1 cellular context compared by ENCODE assay signal in the genomic region with DNA sequence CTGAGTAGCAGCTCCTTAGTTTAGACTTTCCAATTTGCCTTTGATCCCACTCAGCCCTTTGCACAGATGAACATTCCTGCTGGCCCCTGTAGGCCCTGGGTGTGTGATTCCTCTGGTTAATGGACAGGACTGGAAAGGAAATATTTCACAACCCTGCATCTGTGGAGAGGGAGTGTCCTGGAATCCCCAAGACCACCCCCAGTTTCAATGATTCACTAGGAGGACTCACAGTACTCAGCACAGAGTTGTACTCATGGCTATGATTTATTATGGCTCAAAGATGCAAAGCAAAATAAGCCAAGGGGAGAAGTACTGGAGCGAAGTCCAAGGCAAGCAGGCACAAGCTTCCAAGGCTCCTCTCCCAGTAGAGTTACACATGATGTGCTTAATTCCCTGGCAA.
TF ChIP-seq lines count a peak whose summit lies in the region.

No MANE protein-coding gene starts in this region.

TF ChIP-seq in SK-N-SH treated with all-trans-retinoic acid at 6 μM for 48 hours, 23 proteins besides CTCF, POLR2A, EP300 and RAD21 (continued from another document):
- TF ChIP-seq ZFP3 (CRISPR knock-in tag; IDR thresholded peaks at IDR 0.05), result no peak
- TF ChIP-seq CSRNP3 (CRISPR knock-in tag; IDR thresholded peaks at IDR 0.05), result no peak
